In genomic region chr17:45060824-45061605, GRCh38 we compare ENCODE assay signal across 1 cellular context.
TF ChIP-seq lines count a peak whose summit lies in the region.

Gene NMT1, plus strand, starts transcription at chr17:45061317. Its CDS starts 13 bp downstream, at chr17:45061330.

TF ChIP-seq in K562, 482 proteins besides CTCF, POLR2A, EP300 and RAD21 (continued from another document and continues in another):
- no peak for TF ChIP-seq CUX1 (CRISPR knock-in tag; IDR thresholded peaks at IDR 0.05)
- peak; percentile 12; the same call in 1 of the 2 replicates for TF ChIP-seq ZSCAN29 (IDR thresholded peaks at IDR 0.05)
- TF ChIP-seq CBFB (CRISPR knock-in tag; IDR thresholded peaks at IDR 0.05): no peak
- 0 out of 4 replicates have a peak, but pooled peaks of 1 of the 2 experiments have one; percentile 57 for TF ChIP-seq MLX (CRISPR knock-in tag; conservative IDR thresholded peaks at IDR 0.05)
- TF ChIP-seq ASH1L (IDR thresholded peaks at IDR 0.05; ENCODE audit: borderline replicate concordance, low read depth, partially characterized antibody): peak; percentile 89
- TF ChIP-seq KAT7 (CRISPR knock-in tag; IDR thresholded peaks at IDR 0.05; ENCODE audit: borderline replicate concordance): peak; percentile 86; the same call in 1 of the 2 replicates
- 0 out of 2 replicates have a peak, but pooled peaks have one; percentile 18 for TF ChIP-seq AFF4 (CRISPR knock-in tag; IDR thresholded peaks at IDR 0.05)
- TF ChIP-seq DLX4 (CRISPR knock-in tag; IDR thresholded peaks at IDR 0.05): no peak
- TF ChIP-seq HIVEP1 (CRISPR knock-in tag; IDR thresholded peaks at IDR 0.05): peak; percentile 76
- TF ChIP-seq HMG20A (CRISPR knock-in tag; conservative IDR thresholded peaks at IDR 0.05): no peak
- 0 out of 2 replicates have a peak, but pooled peaks have one; percentile 41 for TF ChIP-seq ZNF79 (CRISPR knock-in tag; IDR thresholded peaks at IDR 0.05; ENCODE audit: low read depth)
- TF ChIP-seq KDM1A (IDR thresholded peaks at IDR 0.05): no peak
- TF ChIP-seq ZNF699 (CRISPR knock-in tag; IDR thresholded peaks at IDR 0.05; ENCODE audit: insufficient replicate concordance): no peak
- 0 out of 2 replicates have a peak, but pooled peaks have one; percentile 14 for TF ChIP-seq CEBPG (CRISPR knock-in tag; IDR thresholded peaks at IDR 0.05)
- peak; percentile 69 to 75; a peak in 3 of 4 replicates for TF ChIP-seq CEBPG (tag; conservative IDR thresholded peaks at IDR 0.05 in 1 of 2, IDR thresholded peaks at IDR 0.05 in 1 of 2)
- TF ChIP-seq HMGN3 (IDR thresholded peaks at IDR 0.05; ENCODE audit: borderline replicate concordance, extremely low read depth, insufficient read length, low read depth, low read length): no peak
- peak; percentile 81; the same call in 1 of the 2 replicates for TF ChIP-seq MTA3 (IDR thresholded peaks at IDR 0.05; ENCODE audit: borderline replicate concordance)
- peak; percentile 89 for TF ChIP-seq POLR2H (tag; IDR thresholded peaks at IDR 0.05; ENCODE audit: low read depth)
- no peak for TF ChIP-seq TCF15 (CRISPR knock-in tag; IDR thresholded peaks at IDR 0.05)
- TF ChIP-seq NFIX (CRISPR knock-in tag; IDR thresholded peaks at IDR 0.05; ENCODE audit: low read depth): no peak
- TF ChIP-seq CREBBP (IDR thresholded peaks at IDR 0.05; ENCODE audit: low read depth, low read length): no peak
- peak; percentile 86 for TF ChIP-seq VEZF1 (CRISPR knock-in tag; IDR thresholded peaks at IDR 0.05)
- TF ChIP-seq ZNF431 (CRISPR knock-in tag; IDR thresholded peaks at IDR 0.05): no peak
- peak; percentile 71; the same call in 1 of the 2 replicates for TF ChIP-seq CLOCK (CRISPR knock-in tag; IDR thresholded peaks at IDR 0.05; ENCODE audit: borderline replicate concordance)
- TF ChIP-seq EHMT2 (IDR thresholded peaks at IDR 0.05): no peak
- no peak for TF ChIP-seq RAD51 (IDR thresholded peaks at IDR 0.05; ENCODE audit: borderline replicate concordance, low read depth)
- TF ChIP-seq OTX1 (CRISPR knock-in tag; IDR thresholded peaks at IDR 0.05): peak; percentile 80
- no peak for TF ChIP-seq RFX1 (IDR thresholded peaks at IDR 0.05)
- TF ChIP-seq SMAD3 (CRISPR knock-in tag; conservative IDR thresholded peaks at IDR 0.05): peak; percentile 69; the same call in 1 of the 2 replicates
- no peak for TF ChIP-seq U2AF2 (optimal IDR thresholded peaks at IDR 0.05; ENCODE audit: low read depth, low read length)
- no peak; the same call in 1 of the 2 replicates for TF ChIP-seq ZNF175 (CRISPR knock-in tag; IDR thresholded peaks at IDR 0.05; ENCODE audit: low read depth)
- no peak for TF ChIP-seq PRPF4 (IDR thresholded peaks at IDR 0.05; ENCODE audit: insufficient read depth, low read depth, low read length, poor library complexity, severe bottlenecking)
- peak; percentile 84 for TF ChIP-seq SAP30 (IDR thresholded peaks at IDR 0.05; ENCODE audit: borderline replicate concordance, insufficient read depth, low read depth, low read length, poor library complexity, severe bottlenecking)
- TF ChIP-seq ZNF449 (CRISPR knock-in tag; IDR thresholded peaks at IDR 0.05): no peak
- no peak for TF ChIP-seq RBM14 (IDR thresholded peaks at IDR 0.05; ENCODE audit: borderline replicate concordance, insufficient read depth, low read depth, low read length)
- no peak for TF ChIP-seq ZNF134 (CRISPR knock-in tag; conservative IDR thresholded peaks at IDR 0.05)
- TF ChIP-seq SRF (CRISPR knock-in tag; IDR thresholded peaks at IDR 0.05): peak in 1 of 2 experiments; percentile 39; a peak in 2 of 4 replicates
- TF ChIP-seq ZNF395 (CRISPR knock-in tag; IDR thresholded peaks at IDR 0.05): peak; percentile 80; the same call in 1 of the 2 replicates
